Comparison of ENCODE assay signal across 8 cellular contexts in the genomic region with DNA sequence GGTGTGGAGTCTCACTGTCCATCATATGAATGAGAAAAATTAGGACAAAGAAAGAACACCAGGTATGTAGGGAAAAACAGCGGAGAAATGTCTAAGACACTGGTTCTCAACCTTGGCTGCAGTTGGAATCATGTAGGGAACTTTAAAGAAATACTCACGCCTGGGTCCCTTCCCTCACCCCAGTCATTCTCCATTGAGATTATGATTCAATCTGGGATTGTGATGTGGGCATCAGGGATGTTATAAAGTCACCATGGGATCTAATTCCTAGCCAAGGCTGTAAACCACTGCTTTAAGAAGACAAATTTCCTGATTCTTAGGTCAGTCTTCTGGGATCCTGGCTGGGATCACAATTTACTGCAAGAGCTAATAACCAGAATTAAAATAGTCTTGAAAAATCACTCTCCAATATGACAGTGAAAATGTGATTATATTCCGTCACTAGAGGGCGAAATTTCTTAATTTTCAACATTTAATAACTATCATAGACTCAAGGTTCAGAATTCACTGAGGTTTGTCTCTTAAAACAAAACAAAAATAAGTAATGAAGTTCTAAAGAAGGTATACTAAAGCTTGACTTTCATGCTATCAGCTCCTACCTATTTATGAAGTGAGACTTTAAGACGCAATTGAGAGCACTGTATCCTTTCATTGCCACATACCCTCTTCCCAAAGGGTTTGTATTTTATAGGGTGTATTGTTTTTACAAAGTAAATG.
DNase-seq lines count a peak whose midpoint lies in the region; ATAC-seq and TF ChIP-seq lines count a peak whose summit lies in the region.

No MANE protein-coding gene starts in this region.

- H3K4me3 Mint-ChIP-seq in chondrocyte (ENCODE audit: unreplicated experiment): no peak overlapping the region
- H3K4me3 Mint-ChIP-seq in nephron: no peak overlapping the region

- H3K36me3 Mint-ChIP-seq in chondrocyte (ENCODE audit: low read depth): no peaks in the 10 kb centered on the region
- H3K36me3 Mint-ChIP-seq in nephron (ENCODE audit: low read depth): no peaks in the 10 kb centered on the region

- no peaks in the 10 kb centered on the region for H3K4me1 Mint-ChIP-seq in chondrocyte (ENCODE audit: low read depth)
- no peaks in the 10 kb centered on the region for H3K4me1 Mint-ChIP-seq in nephron

- no peaks in the 10 kb centered on the region for H3K9me3 ChIP-seq in heart left ventricle

- no peak overlapping the region for H3K4me3 ChIP-seq in heart left ventricle

- H3K27ac Mint-ChIP-seq in chondrocyte (ENCODE audit: unreplicated experiment): no peak overlapping the region
- no peak overlapping the region for H3K27ac Mint-ChIP-seq in nephron

- no peaks in the 10 kb centered on the region for H3K9me3 Mint-ChIP-seq in chondrocyte (ENCODE audit: low read depth)
- H3K9me3 Mint-ChIP-seq in nephron: no peaks in the 10 kb centered on the region

- intact Hi-C loops in heart left ventricle (cut with DNase I) (loop anchor here (2.0 to 10.0 kb wide), 9 partner anchors 80 to 262 kb away; no protein-coding TSS in a partner anchor), left cardiac atrium (cut with DNase I) (loop anchor here (5.0 to 10.0 kb wide), 2 partner anchors 82 to 150 kb away; no protein-coding TSS in a partner anchor)

- peaks cover 0 to 6% (median 0%) of the 10 kb centered on the region in 9 donors for H3K27me3 ChIP-seq in heart left ventricle

- DNase-seq in heart left ventricle: no peak
- no peak for DNase-seq in left cardiac atrium
- peak; percentile 76 for DNase-seq in NCI-H2196 (lab: John Stamatoyannopoulos, UW; ENCODE audit: unreplicated experiment)
- DNase-seq in chondrocyte (ENCODE audit: low spot score): no peak

- ATAC-seq in heart left ventricle (no peak), left cardiac atrium (no peak), HG03354 (IDR thresholded peaks at IDR 0.05; ENCODE audit: poor library complexity, severe bottlenecking, unreplicated experiment) (no peak), GM18505 (IDR thresholded peaks at IDR 0.05; ENCODE audit: unreplicated experiment) (no peak), GM19463 (IDR thresholded peaks at IDR 0.05; ENCODE audit: unreplicated experiment) (no peak)

- H3K4me1 ChIP-seq in heart left ventricle: peaks cover 0 to 4% (median 0%) of the 10 kb centered on the region in 12 donors

- H3K36me3 ChIP-seq in heart left ventricle: no peaks in the 10 kb centered on the region

- H3K27ac ChIP-seq in heart left ventricle: no peak overlapping the region

- WGBS in heart left ventricle, 4 donors: 49 to 57% (median 53%) methylated on average over 5 of the region's 5 CpGs

- no peak for TF ChIP-seq POLR2A in heart left ventricle (IDR thresholded peaks at IDR 0.05)
- no peak for TF ChIP-seq POLR2A in GM18505 (IDR thresholded peaks at IDR 0.05; ENCODE audit: borderline replicate concordance, extremely low read depth, insufficient read depth, insufficient read length)

- TF ChIP-seq CTCF in heart left ventricle (IDR thresholded peaks at IDR 0.05): peak; percentile 30 to 67 (median 47)
- TF ChIP-seq CTCF in chondrocyte (IDR thresholded peaks at IDR 0.05): peak; percentile 87
- peak; percentile 40 to 59 (median 53) for TF ChIP-seq CTCF in nephron (IDR thresholded peaks at IDR 0.05; ENCODE audit: unreplicated experiment in 3 of 3)

- H3K27me3 Mint-ChIP-seq in chondrocyte (ENCODE audit: low read depth): peaks cover 8% of the 10 kb centered on the region
- no peaks in the 10 kb centered on the region for H3K27me3 Mint-ChIP-seq in nephron (ENCODE audit: low read depth)
